17 cellular contexts compared by ENCODE assay signal in the genomic region with DNA sequence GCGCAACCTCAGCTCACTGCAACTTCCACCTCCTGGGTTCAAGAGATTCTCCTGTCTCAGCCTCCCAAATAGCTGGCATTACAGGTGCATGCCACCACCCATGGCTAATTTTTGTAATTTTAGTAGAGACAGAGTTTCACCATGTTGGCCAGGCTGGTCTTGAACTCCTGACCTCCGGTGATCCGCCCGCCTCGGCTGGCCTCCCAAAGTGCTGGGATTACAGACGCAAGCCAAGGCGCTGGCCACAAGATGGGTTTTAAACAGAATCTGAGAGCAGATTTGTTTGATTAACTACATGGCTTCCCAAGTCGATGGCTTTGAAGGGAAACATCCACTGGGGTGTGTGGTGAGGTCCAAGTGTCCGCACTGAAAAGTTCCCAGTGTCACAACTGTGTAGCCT. TPM values are rescaled to one million over a fixed set of nuclear protein-coding genes. Genes with fewer than 3 reads are reported as not detected.
"Had no signal": no experiment of that assay in that cellular context is flagged by ENCODE, and none has a peak within 500 bp of the region (broad histone marks: within the 10 kb centered on the region; RNA-seq: fewer than 3 reads in every experiment).

No MANE protein-coding gene starts in this region.

RNA-seq across cellular contexts. Expression of a gene that starts 3.1 kb away (rescaled TPM):
- total RNA-seq: activated B cell treated with CpG ODN at 0.5 μM for 24 hours; activated T-helper 1 cell treated with anti-CD3 and anti-CD28 coated beads, Interleukin-12 subunit alpha, Interleukin-12 subunit beta, Interleukin-2, Interleukin-4 antibody, amounts not matched to agents 30 ng/mL and 10 ng/mL and 1 ng/mL, durations not matched to agents 14 hours and 24 hours and 36 hours; activated T-helper 2 cell treated with anti-CD3 and anti-CD28 coated beads, Interferon-gamma antibody, Interleukin-2, Interleukin-4, amounts not matched to agents 10 μg/mL and 5 μg/mL and 100 μg/mL, durations not matched to agents 14 hours and 24 hours and 36 hours; adrenal gland; aorta; body of pancreas; cardiac muscle cell; colonic mucosa; dermis microvascular lymphatic vessel endothelial cell; endodermal cell; gastrocnemius medialis had no signal
- polyA plus RNA-seq: adrenal gland, aorta had no signal

RNA-seq across cellular contexts. Expression of a gene that starts 54.9 kb away (rescaled TPM):
- total RNA-seq: activated B cell treated with CpG ODN at 0.5 μM for 24 hours; activated CD8-positive, alpha-beta T cell treated with anti-CD3 and anti-CD28 coated beads for 36 hours; activated naive CD4-positive, alpha-beta T cell treated with anti-CD3 and anti-CD28 coated beads for 36 hours; activated naive CD8-positive, alpha-beta T cell treated with anti-CD3 and anti-CD28 coated beads for 36 hours; activated T-helper 1 cell treated with anti-CD3 and anti-CD28 coated beads, Interleukin-12 subunit alpha, Interleukin-12 subunit beta, Interleukin-2, Interleukin-4 antibody, amounts not matched to agents 30 ng/mL and 10 ng/mL and 1 ng/mL, durations not matched to agents 14 hours and 24 hours and 36 hours; activated T-helper 2 cell treated with anti-CD3 and anti-CD28 coated beads, Interferon-gamma antibody, Interleukin-2, Interleukin-4, amounts not matched to agents 10 μg/mL and 5 μg/mL and 100 μg/mL, durations not matched to agents 14 hours and 24 hours and 36 hours; adrenal gland; aorta; body of pancreas; cardiac muscle cell; colonic mucosa; dermis microvascular lymphatic vessel endothelial cell; endodermal cell; esophagus muscularis mucosa; foreskin keratinocyte; gastrocnemius medialis; T-cell had no signal
- polyA plus RNA-seq: adrenal gland, aorta, cardiac muscle cell, foreskin keratinocyte had no signal
